ENCODE assay signal across 8 cellular contexts in genomic region chr16:5239472-5240277, GRCh38.
DNase-seq lines count a peak whose midpoint lies in the region; ATAC-seq and TF ChIP-seq lines count a peak whose summit lies in the region.
"Not testable (repeated sequence)": the region's sequence is repeated elsewhere in the genome, so short reads cannot be mapped to it uniquely, and the experiment has no call there.

No MANE protein-coding gene starts in this region.

- not testable (repeated sequence) for H3K4me1 Mint-ChIP-seq in CD4-positive, CD25-positive, alpha-beta regulatory T cell

- not testable (repeated sequence) for H3K27ac ChIP-seq in CD4-positive, CD25-positive, alpha-beta regulatory T cell (ENCODE audit: insufficient read depth, low read length, poor library complexity, severe bottlenecking); PC-9; right atrium auricular region; ovary

- peak; percentile 4 to 36 (median 18) for DNase-seq in CD4-positive, CD25-positive, alpha-beta regulatory T cell
- not testable (repeated sequence) for DNase-seq in HFF-Myc (ENCODE audit: extremely low read depth, low read depth); right atrium auricular region (ENCODE audit: low spot score)
- peak in 1 of 2 experiments; percentile 59 for DNase-seq in PC-9
- DNase-seq in activated CD8-positive, alpha-beta memory T cell treated with anti-CD3 and anti-CD28 coated beads for 48 hours (ENCODE audit: low read depth in 2 of 3, low spot score in 2 of 3) = peak; percentile 20 to 44 (median 29)
- peak; percentile 23 to 39 for DNase-seq in T47D (ENCODE audit: low read depth in 1 of 2, low spot score in 1 of 2)
- peak; percentile 11 to 66 (median 39) for DNase-seq in ovary
- DNase-seq in stimulated activated CD8-positive, alpha-beta memory T cell treated with anti-CD3 and anti-CD28 coated beads, Interleukin-7, amount 100 ng/mL, for 1 hour (ENCODE audit: low read depth in 2 of 2) = peak; percentile 24 to 29

- not testable (repeated sequence) for H3K9me3 Mint-ChIP-seq in CD4-positive, CD25-positive, alpha-beta regulatory T cell

- BruUV-seq in PC-9 (replicated peaks; lab: Mats Ljungman, UMichigan) = not testable (repeated sequence)

- intact Hi-C loops in PC-9 (cut with micrococcal nuclease; ENCODE audit: unreplicated experiment) = loop anchor here (5.0 kb wide), 1 partner anchor 1403 kb away; no protein-coding TSS in a partner anchor
- intact Hi-C loops in ovary (cut with DNase I) = loop anchor here in 1 of 4 donors (10.0 kb wide), 1 partner anchor 1405 kb away; no protein-coding TSS in a partner anchor

- not testable (repeated sequence) for H3K9me2 ChIP-seq in PC-9 (ENCODE audit: insufficient read depth)

- not testable (repeated sequence) for H3K27me3 ChIP-seq in CD4-positive, CD25-positive, alpha-beta regulatory T cell (ENCODE audit: control insufficient read depth, insufficient read depth, low read length); right atrium auricular region; ovary
- H3K27me3 ChIP-seq in PC-9 (ENCODE audit: insufficient read depth, low read depth) = peaks cover 37% of the 10 kb centered on the region

- H3K9me3 ChIP-seq in CD4-positive, CD25-positive, alpha-beta regulatory T cell (ENCODE audit: control insufficient read depth in 2 of 2, low read length in 2 of 2); PC-9 (ENCODE audit: insufficient read depth, low read depth); right atrium auricular region; ovary: not testable (repeated sequence)

- in situ Hi-C loops in T47D (cut with HindIII; ENCODE audit: low pct_unique_long_range_greater_than_20kb, low sequenced_read_pairs) = not testable (repeated sequence)

- H3K4me3 Mint-ChIP-seq in CD4-positive, CD25-positive, alpha-beta regulatory T cell = peak overlapping the region in 2 of 4 donors; percentile 52 to 70

- not testable (repeated sequence) for TF ChIP-seq EP300 in ovary (IDR thresholded peaks at IDR 0.05)

- ATAC-seq in CD4-positive, CD25-positive, alpha-beta regulatory T cell (ENCODE audit: low read depth in 2 of 2) = not testable (repeated sequence)

- H3K36me3 Mint-ChIP-seq in CD4-positive, CD25-positive, alpha-beta regulatory T cell = not testable (repeated sequence)

- not testable (repeated sequence) for H3K4me3 ChIP-seq in CD4-positive, CD25-positive, alpha-beta regulatory T cell (ENCODE audit: low read depth, low read length); HFF-Myc (replicated peaks; ENCODE audit: low read depth, low read length); PC-9
- H3K4me3 ChIP-seq in right atrium auricular region (peak overlapping the region in 1 of 2 donors; percentile 40), ovary (peak overlapping the region; percentile 2)

- not testable (repeated sequence) for H3K4me2 ChIP-seq in PC-9

- CTCF ChIA-PET in PC-9 (lab: Charles Lee) = interaction anchor here (0.6 kb wide), 1 partner anchor 31 kb away, joined by 3 read pairs; no protein-coding TSS in a partner anchor

- H3K79me2 ChIP-seq in PC-9 (ENCODE audit: low read depth) = not testable (repeated sequence)

- TF ChIP-seq CTCF in HFF-Myc (IDR thresholded peaks at IDR 0.05; ENCODE audit: low read depth, low read length, missing control alignments) (peak; percentile 20), PC-9 (conservative IDR thresholded peaks at IDR 0.05) (peak; percentile 24; the same call in 1 of the 2 replicates), right atrium auricular region (IDR thresholded peaks at IDR 0.05) (peak; percentile 32 to 65)
- not testable (repeated sequence) for TF ChIP-seq CTCF in ovary (IDR thresholded peaks at IDR 0.05)

- 1 to 2% (median 2%) methylated on average over 6 to 73 of the region's 89 CpGs for WGBS in ovary, 3 donors

- not testable (repeated sequence) for H4K20me1 ChIP-seq in PC-9 (ENCODE audit: insufficient read depth)

- TF ChIP-seq POLR2A in ovary (IDR thresholded peaks at IDR 0.05) = not testable (repeated sequence)

- POLR2A ChIA-PET in PC-9 (lab: Charles Lee; ENCODE audit: unreplicated experiment) = not testable (repeated sequence)

- H3K27me3 Mint-ChIP-seq in CD4-positive, CD25-positive, alpha-beta regulatory T cell = peaks cover 15% of the 10 kb centered on the region

- H2AFZ ChIP-seq in PC-9 = not testable (repeated sequence)

- H3K4me1 ChIP-seq in CD4-positive, CD25-positive, alpha-beta regulatory T cell (ENCODE audit: control insufficient read depth, insufficient read depth, low read length, poor library complexity, severe bottlenecking); PC-9 (replicated peaks; ENCODE audit: insufficient read depth); right atrium auricular region; ovary (ENCODE audit: insufficient read depth): not testable (repeated sequence)

- H3K36me3 ChIP-seq in CD4-positive, CD25-positive, alpha-beta regulatory T cell (ENCODE audit: control insufficient read depth, insufficient read depth, low read length); PC-9 (ENCODE audit: low read depth); right atrium auricular region; ovary: not testable (repeated sequence)

- not testable (repeated sequence) for H3F3A ChIP-seq in PC-9 (ENCODE audit: insufficient read depth, low read depth)

- not testable (repeated sequence) for H3K27ac Mint-ChIP-seq in CD4-positive, CD25-positive, alpha-beta regulatory T cell
